In genomic region chr17:82359451-82360074, GRCh38 we compare ENCODE assay signal across 2 cellular contexts.
TF ChIP-seq lines count a peak whose summit lies in the region.

No MANE protein-coding gene starts in this region.

TF ChIP-seq in HEK293, 187 proteins besides CTCF, POLR2A, EP300 and RAD21:
- peak; percentile 62 for TF ChIP-seq PRDM1 (tag by site-specific recombination; IDR thresholded peaks at IDR 0.05)

TF ChIP-seq in H1, 55 proteins besides CTCF, POLR2A, EP300 and RAD21:
- peak in 1 of 2 experiments; percentile 57; a peak in 1 of 4 replicates for TF ChIP-seq HDAC2 (IDR thresholded peaks at IDR 0.05; ENCODE audit: borderline replicate concordance in 1 of 2, low read depth in 2 of 2, low read length in 2 of 2)
